In genomic region chr2:119265693-119266066, GRCh38 we compare ENCODE assay signal across 17 cellular contexts. TPM values are rescaled to one million over a fixed set of nuclear protein-coding genes. Genes with fewer than 3 reads are reported as not detected.
"Had no signal": no experiment of that assay in that cellular context is flagged by ENCODE, and none has a peak within 500 bp of the region (broad histone marks: within the 10 kb centered on the region; RNA-seq: fewer than 3 reads in every experiment).

No MANE protein-coding gene starts in this region.

- H3K4me3 ChIP-seq: cardiac muscle cell, K562, SJCRH30, SK-N-MC had no signal

- DNase-seq: activated CD4-positive, alpha-beta T cell treated with anti-CD3 and anti-CD28 coated beads for 1 hour; activated CD4-positive, CD25-positive, alpha-beta regulatory T cell; activated effector memory CD4-positive, alpha-beta T cell treated with Interleukin-2 at 50 U/mL for 16 hours; activated naive CD4-positive, alpha-beta T cell; activated naive CD4-positive, alpha-beta T cell treated with anti-CD3 and anti-CD28 coated beads, Interleukin-2, amount 50 U/mL, for 16 hours; amniotic stem cell; aorta; NCI-H1930 had no signal

- H3K4me1 Mint-ChIP-seq: activated CD4-positive, alpha-beta memory T cell treated with anti-CD3 and anti-CD28 coated beads, Interleukin-2, amount 10 ng/mL, durations not matched to agents 7 days and 5 days; activated naive CD8-positive, alpha-beta T cell treated with anti-CD3 and anti-CD28 coated beads for 36 hours; central memory CD8-positive, alpha-beta T cell had no signal

- H3K36me3 ChIP-seq: cardiac muscle cell, SJCRH30, WERI-Rb-1 had no signal

- H3K27me3 ChIP-seq: brain microvascular endothelial cell, cardiac muscle cell, SJCRH30 had no signal

- H3K9me3 ChIP-seq: SJCRH30 had no signal

- H3K27ac ChIP-seq: brain microvascular endothelial cell, cardiac muscle cell, SJCRH30, SK-N-MC, WERI-Rb-1 had no signal

- H3K27me3 Mint-ChIP-seq: activated naive CD8-positive, alpha-beta T cell treated with anti-CD3 and anti-CD28 coated beads for 36 hours had no signal

- H3K27ac Mint-ChIP-seq: activated CD4-positive, alpha-beta memory T cell treated with anti-CD3 and anti-CD28 coated beads, Interleukin-2, amount 10 ng/mL, durations not matched to agents 7 days and 5 days; activated naive CD8-positive, alpha-beta T cell treated with anti-CD3 and anti-CD28 coated beads for 36 hours had no signal

- H3K9me3 Mint-ChIP-seq: activated CD4-positive, alpha-beta memory T cell treated with anti-CD3 and anti-CD28 coated beads, Interleukin-2, amount 10 ng/mL, durations not matched to agents 7 days and 5 days; activated naive CD8-positive, alpha-beta T cell treated with anti-CD3 and anti-CD28 coated beads for 36 hours; central memory CD8-positive, alpha-beta T cell had no signal

- H3K4me3 Mint-ChIP-seq: activated CD4-positive, alpha-beta memory T cell treated with anti-CD3 and anti-CD28 coated beads, Interleukin-2, amount 10 ng/mL, durations not matched to agents 7 days and 5 days; activated naive CD8-positive, alpha-beta T cell treated with anti-CD3 and anti-CD28 coated beads for 36 hours; central memory CD8-positive, alpha-beta T cell had no signal

RNA-seq across cellular contexts. Expression of gene STEAP3, which starts 42.0 kb away (rescaled TPM):
- total RNA-seq: activated CD4-positive, alpha-beta memory T cell treated with anti-CD3 and anti-CD28 coated beads, Interleukin-2, amount 10 ng/mL, durations not matched to agents 7 days and 5 days had no signal
